In the genomic region with DNA sequence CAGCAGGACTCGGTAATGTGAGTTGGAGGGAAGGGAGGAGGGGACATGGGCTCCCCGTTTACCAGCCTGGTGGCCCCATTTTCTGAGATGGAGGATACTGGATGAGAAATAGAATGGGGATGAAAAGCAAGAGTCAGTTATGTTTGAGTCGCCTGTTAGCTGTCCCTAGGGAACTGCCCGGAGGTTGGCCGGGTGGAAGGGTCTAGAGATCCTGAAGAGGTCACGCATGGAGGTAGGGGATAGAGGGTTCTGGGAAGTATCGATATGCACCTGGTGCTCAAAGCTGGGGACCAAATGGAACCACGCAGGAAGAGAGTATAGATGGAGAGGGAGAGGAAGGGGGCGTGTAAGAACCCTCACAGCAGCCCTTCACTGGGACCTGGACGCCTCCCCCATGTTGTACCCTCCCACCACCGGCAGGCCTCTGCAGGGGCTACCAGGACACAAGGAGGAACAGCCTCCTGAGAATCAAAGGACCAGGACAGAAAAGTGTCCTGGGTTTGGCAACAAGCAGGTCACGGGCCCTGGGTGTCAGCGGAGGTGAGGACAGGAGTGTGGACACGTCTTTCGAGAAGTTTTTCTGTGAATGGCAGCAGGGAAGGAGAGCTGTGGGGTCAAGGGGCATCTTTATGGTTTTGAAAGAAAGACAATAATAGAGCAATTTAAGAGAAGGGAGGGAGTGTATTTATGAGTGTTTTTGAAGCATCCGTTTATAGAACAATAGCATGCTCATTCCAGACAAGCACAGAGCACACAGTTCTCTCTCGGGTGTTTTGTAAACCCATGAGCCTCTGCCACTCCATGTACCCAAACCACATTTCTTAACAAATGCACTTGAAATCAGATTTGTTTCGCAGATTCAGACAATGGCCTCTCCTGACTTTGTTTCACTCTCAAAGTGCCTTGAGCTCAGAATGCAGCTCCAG, we compare ENCODE assay signal across 14 cellular contexts.
DNase-seq lines count a peak whose midpoint lies in the region; ATAC-seq and TF ChIP-seq lines count a peak whose summit lies in the region.
"Had no signal": no experiment of that assay in that cellular context is flagged by ENCODE, and none has a peak within 500 bp of the region (broad histone marks: within the 10 kb centered on the region; RNA-seq: fewer than 3 reads in every experiment).

No MANE protein-coding gene starts in this region.

- H3K79me2 ChIP-seq in mesendoderm (ENCODE audit: control insufficient read depth, insufficient read depth, low read length): no peaks in the 10 kb centered on the region

- H3K36me3 Mint-ChIP-seq in activated CD4-positive, alpha-beta T cell treated with anti-CD3 and anti-CD28 coated beads for 36 hours (ENCODE audit: low read depth): no peaks in the 10 kb centered on the region
- peaks cover 29% of the 10 kb centered on the region for H3K36me3 Mint-ChIP-seq in mesothelial cell of epicardium
- peaks cover 70% of the 10 kb centered on the region for H3K36me3 Mint-ChIP-seq in HFFc6 (ENCODE audit: low read depth)
- H3K36me3 Mint-ChIP-seq: activated CD4-positive, alpha-beta memory T cell treated with anti-CD3 and anti-CD28 coated beads for 36 hours; memory B cell had no signal

- no peak overlapping the region for H3K18ac ChIP-seq in mesendoderm (ENCODE audit: low read length)

- H3K4me2 ChIP-seq in mesendoderm (ENCODE audit: low read length): no peak overlapping the region

- no peak overlapping the region for H3K27ac Mint-ChIP-seq in activated CD4-positive, alpha-beta T cell treated with anti-CD3 and anti-CD28 coated beads for 36 hours
- H3K27ac Mint-ChIP-seq in mesothelial cell of epicardium (no peak overlapping the region), HFFc6 (no peak overlapping the region)
- H3K27ac Mint-ChIP-seq: activated CD4-positive, alpha-beta memory T cell treated with anti-CD3 and anti-CD28 coated beads for 36 hours; memory B cell had no signal

- no peak for TF ChIP-seq POLR2A in testis (IDR thresholded peaks at IDR 0.05)

- H3K36me3 ChIP-seq in testis (ENCODE audit: low read depth, missing control alignments) (no peaks in the 10 kb centered on the region), mesendoderm (ENCODE audit: control insufficient read depth, insufficient read depth, low read length) (no peaks in the 10 kb centered on the region), brain microvascular endothelial cell (replicated peaks) (peaks cover 7% of the 10 kb centered on the region)

- no peak overlapping the region for H3K56ac ChIP-seq in mesendoderm (ENCODE audit: low read length)

- peak overlapping the region; percentile 66 for H3K27ac ChIP-seq in cingulate gyrus (ENCODE audit: low read depth, low read length)
- H3K27ac ChIP-seq in testis: no peak overlapping the region
- H3K27ac ChIP-seq in mesendoderm (ENCODE audit: low read depth, low read length): no peak overlapping the region
- H3K27ac ChIP-seq in brain microvascular endothelial cell: no peak overlapping the region
- H3K27ac ChIP-seq: GM23248 had no signal

- no peak overlapping the region for H4K5ac ChIP-seq in mesendoderm (ENCODE audit: low read length)

- intact Hi-C loops in activated CD4-positive, alpha-beta T cell treated with anti-CD3 and anti-CD28 coated beads for 36 hours (cut with DNase I, micrococcal nuclease): no loop called here
- intact Hi-C loops in testis (cut with DNase I; ENCODE audit: low total_unique reads): no loop called here

- peaks cover 3% of the 10 kb centered on the region for H3K9me3 Mint-ChIP-seq in activated CD4-positive, alpha-beta T cell treated with anti-CD3 and anti-CD28 coated beads for 36 hours (ENCODE audit: low read depth)
- H3K9me3 Mint-ChIP-seq in mesothelial cell of epicardium: peaks cover 4% of the 10 kb centered on the region
- H3K9me3 Mint-ChIP-seq in HFFc6: peaks cover 5% of the 10 kb centered on the region; the same call in 1 of the 2 replicates
- H3K9me3 Mint-ChIP-seq: activated CD4-positive, alpha-beta memory T cell treated with anti-CD3 and anti-CD28 coated beads for 36 hours; memory B cell had no signal

- WGBS in testis, 2 donors: 85 to 87% methylated on average over 18 of the region's 18 CpGs
- no CpG with 5 or more reads among the region's 18 CpGs for WGBS in mesendoderm (ENCODE audit: extremely low coverage, insufficient coverage, low lambda C conversion rate)

- H3K27me3 ChIP-seq in testis: no peaks in the 10 kb centered on the region
- H3K27me3 ChIP-seq in mesendoderm (ENCODE audit: insufficient read depth, low read length, poor library complexity): no peaks in the 10 kb centered on the region
- H3K27me3 ChIP-seq in brain microvascular endothelial cell (replicated peaks): no peaks in the 10 kb centered on the region

- H3K23ac ChIP-seq in mesendoderm (ENCODE audit: low read length): no peak overlapping the region

- no peak overlapping the region for H2BK5ac ChIP-seq in mesendoderm (ENCODE audit: low read length)

- no peak for ATAC-seq in activated CD4-positive, alpha-beta T cell treated with anti-CD3 and anti-CD28 coated beads for 36 hours

- POLR2A ChIA-PET in activated CD4-positive, alpha-beta T cell treated with anti-CD3 and anti-CD28 coated beads for 36 hours (lab: Charles Lee): no interaction called here

- H3K4me1 Mint-ChIP-seq in activated CD4-positive, alpha-beta T cell treated with anti-CD3 and anti-CD28 coated beads for 36 hours: peaks cover 42% of the 10 kb centered on the region
- H3K4me1 Mint-ChIP-seq in mesothelial cell of epicardium (peaks cover 8% of the 10 kb centered on the region), HFFc6 (ENCODE audit: low read depth) (peaks cover 25% of the 10 kb centered on the region)

- CTCF ChIA-PET in activated CD4-positive, alpha-beta T cell treated with anti-CD3 and anti-CD28 coated beads for 36 hours (lab: Charles Lee): no interaction called here

- no peak overlapping the region for H3K4me3 Mint-ChIP-seq in activated CD4-positive, alpha-beta T cell treated with anti-CD3 and anti-CD28 coated beads for 36 hours
- no peak overlapping the region for H3K4me3 Mint-ChIP-seq in mesothelial cell of epicardium
- H3K4me3 Mint-ChIP-seq in HFFc6: no peak overlapping the region
- H3K4me3 Mint-ChIP-seq: activated CD4-positive, alpha-beta memory T cell treated with anti-CD3 and anti-CD28 coated beads for 36 hours; memory B cell had no signal

- no peak overlapping the region for H3K4ac ChIP-seq in mesendoderm (ENCODE audit: low read depth, low read length)

- no peak for TF ChIP-seq CTCF in mesothelial cell of epicardium (IDR thresholded peaks at IDR 0.05; ENCODE audit: unreplicated experiment)
- no peak for TF ChIP-seq CTCF in testis (IDR thresholded peaks at IDR 0.05)
- TF ChIP-seq CTCF in HFFc6 (IDR thresholded peaks at IDR 0.05): no peak
- no peak for TF ChIP-seq CTCF in brain microvascular endothelial cell (IDR thresholded peaks at IDR 0.05; ENCODE audit: low read depth, low read length, missing control alignments)

- H3K9ac ChIP-seq in mesendoderm (ENCODE audit: low read length): no peak overlapping the region
- H3K9ac ChIP-seq: GM23248 had no signal

- no peak overlapping the region for H2BK15ac ChIP-seq in mesendoderm (replicated peaks; ENCODE audit: low read depth)

- no peaks in the 10 kb centered on the region for H3K27me3 Mint-ChIP-seq in activated CD4-positive, alpha-beta T cell treated with anti-CD3 and anti-CD28 coated beads for 36 hours
- no peaks in the 10 kb centered on the region for H3K27me3 Mint-ChIP-seq in mesothelial cell of epicardium (ENCODE audit: low read depth)
- peaks cover 12% of the 10 kb centered on the region for H3K27me3 Mint-ChIP-seq in HFFc6 (ENCODE audit: insufficient read depth)
- H3K27me3 Mint-ChIP-seq: activated CD4-positive, alpha-beta memory T cell treated with anti-CD3 and anti-CD28 coated beads for 36 hours; memory B cell had no signal

- H3K9me3 ChIP-seq in testis: no peaks in the 10 kb centered on the region

- in situ Hi-C loops in brain microvascular endothelial cell (cut with HindIII; ENCODE audit: low pct_ligation_motif_present, low sequenced_read_pairs): no loop called here

- H3K4me3 ChIP-seq in testis (no peak overlapping the region), mesendoderm (ENCODE audit: low read length) (no peak overlapping the region), brain microvascular endothelial cell (ENCODE audit: low read depth, low read length) (no peak overlapping the region)
- H3K4me3 ChIP-seq: GM23248 had no signal

- H2AK5ac ChIP-seq in mesendoderm (ENCODE audit: low read length): no peak overlapping the region

- H3K4me1 ChIP-seq in testis: no peaks in the 10 kb centered on the region
- H3K4me1 ChIP-seq in mesendoderm (ENCODE audit: control insufficient read depth, low read depth, low read length): peaks cover 5% of the 10 kb centered on the region

- H4K8ac ChIP-seq in mesendoderm (ENCODE audit: low read depth, low read length): no peak overlapping the region

- no peaks in the 10 kb centered on the region for H3K79me1 ChIP-seq in mesendoderm (ENCODE audit: low read length)

- no peak overlapping the region for H2BK120ac ChIP-seq in mesendoderm (ENCODE audit: low read depth, low read length)

- DNase-seq in activated CD4-positive, alpha-beta T cell treated with anti-CD3 and anti-CD28 coated beads for 36 hours: peak; percentile 2
- no peak for DNase-seq in activated CD4-positive, alpha-beta T cell treated with anti-CD3 and anti-CD28 coated beads, Interleukin-2, amount 50 U/mL, for 1 hour
- DNase-seq in mesothelial cell of epicardium (ENCODE audit: low spot score in 2 of 2, unreplicated experiment in 2 of 2) (peak; percentile 16 to 17), testis (peak; percentile 9), mesendoderm (no peak), HFFc6 (no peak), brain microvascular endothelial cell (no peak)
- DNase-seq: activated CD4-positive, alpha-beta memory T cell treated with anti-CD3 and anti-CD28 coated beads for 36 hours; Calu3; GM23248; NCI-H1417; NCI-H82 had no signal

Comparison
In these comparisons a context has a peak if more than half of its experiments do, and no peak if none do; other contexts are left out.
1. DNase-seq: peak in activated CD4-positive, alpha-beta T cell treated with anti-CD3 and anti-CD28 coated beads for 36 hours (single experiment), mesothelial cell of epicardium (2 of 2) and testis (single experiment); none in activated CD4-positive, alpha-beta T cell treated with anti-CD3 and anti-CD28 coated beads, Interleukin-2, amount 50 U/mL, for 1 hour (single experiment), mesendoderm (single experiment), HFFc6 (single experiment) and brain microvascular endothelial cell (single experiment).